ENCODE assay signal across 15 cellular contexts in the genomic region with DNA sequence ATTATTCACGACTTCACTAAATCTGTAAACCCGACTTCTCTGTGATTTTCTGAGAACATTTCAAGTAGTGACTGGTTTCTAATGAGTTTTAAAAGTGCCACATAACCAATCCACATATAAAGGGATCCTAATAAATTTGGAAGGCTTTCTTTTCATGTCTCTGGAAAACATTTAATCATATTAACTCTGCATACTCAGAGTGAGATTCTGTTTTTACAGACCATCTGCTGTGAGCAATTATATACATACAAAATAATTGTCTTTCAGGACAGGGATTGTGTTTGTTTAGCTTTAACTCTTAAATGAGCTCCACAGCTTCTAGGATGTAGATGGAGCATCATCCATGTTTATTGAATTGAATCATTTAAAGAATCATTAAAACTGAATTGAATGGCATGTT.
A peak's percentile ranks its signal among the peaks of the same experiment; 100 is the strongest.
DNase-seq lines count a peak whose midpoint lies in the region; TF ChIP-seq lines count a peak whose summit lies in the region.
"Had no signal": no experiment of that assay in that cellular context is flagged by ENCODE, and none has a peak within 500 bp of the region (broad histone marks: within the 10 kb centered on the region; RNA-seq: fewer than 3 reads in every experiment).

No MANE protein-coding gene starts in this region.

- no peak overlapping the region for H3K4me3 ChIP-seq in SK-N-MC

- H3K27me3 Mint-ChIP-seq in endothelial cell (ENCODE audit: unreplicated experiment) (no peaks in the 10 kb centered on the region), CD14-positive monocyte (ENCODE audit: low read depth in 3 of 3) (no peaks in the 10 kb centered on the region)
- H3K27me3 Mint-ChIP-seq: B cell; CD4-positive, alpha-beta memory T cell had no signal

- H3K36me3 Mint-ChIP-seq in endothelial cell (ENCODE audit: low read depth, unreplicated experiment) (no peaks in the 10 kb centered on the region), CD14-positive monocyte (peaks cover 13 to 20% of the 10 kb centered on the region in 2 donors)

- H3K9me3 ChIP-seq in SK-N-MC (ENCODE audit: low read depth, low read length): no peaks in the 10 kb centered on the region

- no peak overlapping the region for H3K9ac ChIP-seq in SK-N-MC (ENCODE audit: insufficient read length)

- TF ChIP-seq CTCF in endothelial cell (IDR thresholded peaks at IDR 0.05; ENCODE audit: unreplicated experiment): no peak
- no peak for TF ChIP-seq CTCF in CD14-positive monocyte (IDR thresholded peaks at IDR 0.05)

- no peaks in the 10 kb centered on the region for H3K9me3 Mint-ChIP-seq in endothelial cell (ENCODE audit: unreplicated experiment)
- H3K9me3 Mint-ChIP-seq in CD14-positive monocyte: no peaks in the 10 kb centered on the region
- H3K9me3 Mint-ChIP-seq: CD4-positive, alpha-beta memory T cell; H9 had no signal

- intact Hi-C loops in CD14-positive monocyte (cut with micrococcal nuclease): no loop called here

- DNase-seq in NCI-H748 (lab: John Stamatoyannopoulos, UW; ENCODE audit: unreplicated experiment) (peak; percentile 55), NCI-H748 treated with DMSO at 0.1 percent for 48 hours (lab: John Stamatoyannopoulos, UW) (no peak), NCI-H1105 treated with DMSO at 0.1 percent for 48 hours (lab: John Stamatoyannopoulos, UW) (peak; percentile 68), NCI-H1694 treated with DMSO at 0.1 percent for 48 hours (lab: John Stamatoyannopoulos, UW) (peak; percentile 50), SK-N-MC (ENCODE audit: low read depth, low spot score) (no peak), endothelial cell (ENCODE audit: low spot score) (no peak), SHP77 (lab: John Stamatoyannopoulos, UW) (no peak), CD14-positive monocyte (ENCODE audit: low spot score) (no peak)
- DNase-seq: C1 segment of cervical spinal cord; CD4-positive, alpha-beta memory T cell; DND-41; GDM1; GOT3; H9 had no signal

- peaks cover 16% of the 10 kb centered on the region for H3K36me3 ChIP-seq in SK-N-MC (ENCODE audit: insufficient read depth, low read length)

- H3K4me3 Mint-ChIP-seq in endothelial cell (ENCODE audit: unreplicated experiment) (no peak overlapping the region), CD14-positive monocyte (no peak overlapping the region)
- H3K4me3 Mint-ChIP-seq: B cell; CD4-positive, alpha-beta memory T cell; H9 had no signal

- no peaks in the 10 kb centered on the region for H3K4me1 Mint-ChIP-seq in endothelial cell (ENCODE audit: unreplicated experiment)
- peaks cover 18% of the 10 kb centered on the region for H3K4me1 Mint-ChIP-seq in CD14-positive monocyte

- no peak overlapping the region for H3K27ac Mint-ChIP-seq in endothelial cell (ENCODE audit: unreplicated experiment)
- H3K27ac Mint-ChIP-seq in CD14-positive monocyte: no peak overlapping the region
- H3K27ac Mint-ChIP-seq: B cell; CD4-positive, alpha-beta memory T cell had no signal

- peak overlapping the region; percentile 81 for H3K27ac ChIP-seq in SK-N-MC

Comparison
In these comparisons a context has a peak if more than half of its experiments do, and no peak if none do; other contexts are left out.
1. DNase-seq: peak in NCI-H748 (single experiment), NCI-H1105 treated with DMSO at 0.1 percent for 48 hours (single experiment) and NCI-H1694 treated with DMSO at 0.1 percent for 48 hours (single experiment); none in NCI-H748 treated with DMSO at 0.1 percent for 48 hours (single experiment), SK-N-MC (single experiment), endothelial cell (single experiment), SHP77 (0 of 2) and CD14-positive monocyte (single experiment).